ENCODE assay signal across 3 cellular contexts in genomic region chr12:65646127-65646643, GRCh38.
TF ChIP-seq lines count a peak whose summit lies in the region.

No MANE protein-coding gene starts in this region.

TF ChIP-seq in A549, 52 proteins besides CTCF, POLR2A, EP300 and RAD21 (continued from another document):
- TF ChIP-seq E2F6 (IDR thresholded peaks at IDR 0.05; ENCODE audit: borderline replicate concordance, low read depth) = no peak
- no peak for TF ChIP-seq NPAS2 (CRISPR knock-in tag; IDR thresholded peaks at IDR 0.05; ENCODE audit: borderline replicate concordance)

TF ChIP-seq in HCT116, 20 proteins besides CTCF, POLR2A, EP300 and RAD21:
- TF ChIP-seq ZBTB33 (IDR thresholded peaks at IDR 0.05; ENCODE audit: extremely low read depth, insufficient replicate concordance, low read length) (no peak), EZH2 (IDR thresholded peaks at IDR 0.05) (no peak), SIN3A (IDR thresholded peaks at IDR 0.05; ENCODE audit: low read depth) (no peak), CEBPB (IDR thresholded peaks at IDR 0.05; ENCODE audit: low read depth) (no peak), YY1 (IDR thresholded peaks at IDR 0.05; ENCODE audit: extremely low read depth, insufficient replicate concordance, low read depth, low read length) (no peak), ATF3 (IDR thresholded peaks at IDR 0.05) (no peak), SP1 (IDR thresholded peaks at IDR 0.05; ENCODE audit: low read depth) (no peak), ZFX (IDR thresholded peaks at IDR 0.05) (no peak), MAX (IDR thresholded peaks at IDR 0.05) (no peak), POLR2AphosphoS5 (IDR thresholded peaks at IDR 0.05; ENCODE audit: low read depth, low read length) (no peak), CBX3 (IDR thresholded peaks at IDR 0.05; ENCODE audit: low read depth) (no peak), FOSL1 (IDR thresholded peaks at IDR 0.05; ENCODE audit: low read depth) (no peak), EGR1 (IDR thresholded peaks at IDR 0.05; ENCODE audit: low read depth) (no peak), JUND (IDR thresholded peaks at IDR 0.05) (no peak), TCF7L2 (IDR thresholded peaks at IDR 0.05; ENCODE audit: borderline replicate concordance, extremely low read depth, insufficient read depth, insufficient read length) (no peak), SRF (IDR thresholded peaks at IDR 0.05; ENCODE audit: low read depth) (no peak), ELF1 (IDR thresholded peaks at IDR 0.05; ENCODE audit: borderline replicate concordance, low read depth) (no peak), ZNF274 (IDR thresholded peaks at IDR 0.05; ENCODE audit: low read depth, low read length) (no peak)

TF ChIP-seq in K562, 482 proteins besides CTCF, POLR2A, EP300 and RAD21 (continued from another document):
- 0 out of 4 replicates have a peak, but pooled peaks of 1 of the 2 experiments have one; percentile 15 for TF ChIP-seq ZNF639 (CRISPR knock-in tag; conservative IDR thresholded peaks at IDR 0.05 in 1 of 2, IDR thresholded peaks at IDR 0.05 in 1 of 2)
- TF ChIP-seq SIRT6 (IDR thresholded peaks at IDR 0.05; ENCODE audit: low read depth, low read length) = no peak
- TF ChIP-seq YY1 (IDR thresholded peaks at IDR 0.05; ENCODE audit: borderline replicate concordance in 1 of 3, control insufficient read depth in 1 of 3, extremely low read depth in 1 of 3, insufficient read depth in 3 of 3, insufficient read length in 1 of 3, insufficient replicate concordance in 2 of 3, low read depth in 1 of 3, low read length in 2 of 3) = peak in 2 of 3 experiments; percentile 23 to 86
- TF ChIP-seq TCF3 (CRISPR knock-in tag; IDR thresholded peaks at IDR 0.05) = no peak
- TF ChIP-seq GTF2A2 (tag; IDR thresholded peaks at IDR 0.05) = 0 out of 2 replicates have a peak, but pooled peaks have one; percentile 35
- peak; percentile 76 for TF ChIP-seq POLR2H (tag; IDR thresholded peaks at IDR 0.05; ENCODE audit: low read depth)
- TF ChIP-seq ZNF311 (CRISPR knock-in tag; IDR thresholded peaks at IDR 0.05) = peak; percentile 59; the same call in 1 of the 2 replicates
- peak; percentile 77; the same call in 1 of the 2 replicates for TF ChIP-seq DMBX1 (CRISPR knock-in tag; IDR thresholded peaks at IDR 0.05; ENCODE audit: borderline replicate concordance)
- peak; percentile 90; the same call in 1 of the 2 replicates for TF ChIP-seq NFRKB (IDR thresholded peaks at IDR 0.05; ENCODE audit: low read depth)
- 0 out of 2 replicates have a peak, but pooled peaks have one; percentile 37 for TF ChIP-seq ZNF592 (IDR thresholded peaks at IDR 0.05)
